Comparison of ENCODE assay signal across 27 cellular contexts in the genomic region with DNA sequence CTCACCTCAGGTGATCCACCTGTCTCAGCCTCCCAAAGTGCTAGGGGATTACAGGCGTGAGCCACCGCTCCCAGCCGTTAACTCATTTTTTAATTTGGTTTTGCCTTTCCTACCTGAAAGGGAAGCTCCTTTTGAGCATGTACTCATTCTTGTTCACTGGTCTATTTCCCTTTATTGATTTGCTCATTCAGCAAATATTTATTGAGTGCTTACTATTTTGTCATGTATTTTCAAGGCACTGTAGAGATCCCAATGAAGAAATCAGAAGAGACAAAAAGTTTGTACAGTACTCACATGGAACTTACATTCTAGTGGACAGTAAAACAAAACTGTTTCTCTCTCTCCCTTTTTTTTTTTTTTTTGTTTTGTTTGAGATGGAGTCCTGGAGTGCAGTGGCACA. TPM values are rescaled to one million over a fixed set of nuclear protein-coding genes. Genes with fewer than 3 reads are reported as not detected.
"Had no signal": no experiment of that assay in that cellular context is flagged by ENCODE, and none has a peak within 500 bp of the region (broad histone marks: within the 10 kb centered on the region; RNA-seq: fewer than 3 reads in every experiment).

No MANE protein-coding gene starts in this region.

- H3K4me3 ChIP-seq: cardiac muscle cell, SK-N-MC had no signal

- H3K27ac Mint-ChIP-seq: activated CD8-positive, alpha-beta T cell treated with anti-CD3 and anti-CD28 coated beads, Interleukin-2, amount 10 ng/mL, durations not matched to agents 7 days and 5 days had no signal

- H3K9me3 Mint-ChIP-seq: activated naive CD4-positive, alpha-beta T cell treated with anti-CD3 and anti-CD28 coated beads for 36 hours; activated T-cell treated with anti-CD3 and anti-CD28 coated beads, Interleukin-2, amount 50 U/mL, for 24 hours; T-helper 2 cell treated with Interferon-gamma antibody and Interleukin-4, amounts not matched to agents 5 μg/mL and 100 μg/mL, for 36 hours had no signal

- H3K27ac ChIP-seq: brain microvascular endothelial cell, cardiac muscle cell, SK-N-MC had no signal

- H3K4me3 Mint-ChIP-seq: activated naive CD4-positive, alpha-beta T cell treated with anti-CD3 and anti-CD28 coated beads for 36 hours had no signal

- H3K27me3 Mint-ChIP-seq: activated naive CD8-positive, alpha-beta T cell had no signal

- DNase-seq: activated CD4-positive, alpha-beta T cell treated with anti-CD3 and anti-CD28 coated beads for 4 hours; activated CD8-positive, alpha-beta memory T cell treated with anti-CD3 and anti-CD28 coated beads, Interleukin-2, amount 50 U/mL, for 48 hours; activated CD8-positive, alpha-beta T cell treated with anti-CD3 and anti-CD28 coated beads, Interleukin-2, amount 10 ng/mL, durations not matched to agents 7 days and 5 days; activated gamma-delta T cell; activated naive CD4-positive, alpha-beta T cell treated with anti-CD3 and anti-CD28 coated beads for 36 hours; activated T-cell treated with anti-CD3 and anti-CD28 coated beads, Interleukin-2, amount 50 U/mL, for 24 hours; amygdala; brain microvascular endothelial cell; KG1; NCI-H1048; NCI-H1417; NCI-H1930; NCI-H2171 treated with DMSO at 0.1 percent for 48 hours; NCI-H226; NCI-H510A; NCI-H526 treated with DMSO at 0.1 percent for 48 hours; NCI-H82; RPMI8226; T-helper 1 cell had no signal

- H3K27me3 ChIP-seq: brain microvascular endothelial cell, cardiac muscle cell had no signal

- ATAC-seq: activated CD4-positive, CD25-positive, alpha-beta regulatory T cell treated with anti-CD3 and anti-CD28 coated beads, Interleukin-2, amount 50 U/mL, for 24 hours; activated CD8-positive, alpha-beta T cell treated with anti-CD3 and anti-CD28 coated beads, Interleukin-2, amount 10 ng/mL, durations not matched to agents 7 days and 5 days; Right ventricle myocardium inferior had no signal

RNA-seq across cellular contexts. Expression of a gene that starts 16.9 kb away (rescaled TPM):
- total RNA-seq: activated CD8-positive, alpha-beta T cell treated with anti-CD3 and anti-CD28 coated beads, Interleukin-2, amount 10 ng/mL, durations not matched to agents 7 days and 5 days; activated naive CD4-positive, alpha-beta T cell treated with anti-CD3 and anti-CD28 coated beads for 36 hours; M059J; OCI-LY7 had no signal

RNA-seq across cellular contexts. Expression of a gene that starts 44.8 kb away (rescaled TPM):
- total RNA-seq: activated CD8-positive, alpha-beta T cell treated with anti-CD3 and anti-CD28 coated beads, Interleukin-2, amount 10 ng/mL, durations not matched to agents 7 days and 5 days; activated naive CD4-positive, alpha-beta T cell treated with anti-CD3 and anti-CD28 coated beads for 36 hours; cardiac muscle cell; OCI-LY7 had no signal
- polyA plus RNA-seq: cardiac muscle cell had no signal

RNA-seq across cellular contexts. Expression of a gene that starts 54.1 kb away (rescaled TPM):
- total RNA-seq: activated CD8-positive, alpha-beta T cell treated with anti-CD3 and anti-CD28 coated beads, Interleukin-2, amount 10 ng/mL, durations not matched to agents 7 days and 5 days; activated naive CD4-positive, alpha-beta T cell treated with anti-CD3 and anti-CD28 coated beads for 36 hours; cardiac muscle cell; M059J; OCI-LY7 had no signal
- polyA plus RNA-seq: cardiac muscle cell had no signal
